ENCODE assay signal across 8 cellular contexts in the genomic region with DNA sequence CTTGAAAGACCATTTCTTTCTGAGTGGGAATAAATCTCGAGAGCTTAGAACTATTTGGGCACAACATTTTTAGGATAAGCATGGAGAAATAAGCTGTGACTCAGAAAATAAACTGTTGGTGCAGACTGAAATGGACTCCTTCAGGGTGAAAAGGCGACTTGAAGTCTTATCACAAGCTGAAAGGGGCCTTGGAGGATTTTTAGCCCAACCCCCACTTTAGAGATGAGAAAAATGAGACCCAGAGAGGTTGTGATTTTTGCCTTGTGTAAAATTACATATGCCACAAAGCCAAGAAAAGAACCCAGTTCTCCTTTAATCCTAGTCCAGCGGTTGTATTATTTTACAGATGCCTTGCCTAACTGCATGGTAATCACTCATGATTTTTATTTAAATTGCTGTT. TPM values are rescaled to one million over a fixed set of nuclear protein-coding genes. Genes with fewer than 3 reads are reported as not detected.
A peak's percentile ranks its signal among the peaks of the same experiment; 100 is the strongest.
DNase-seq lines count a peak whose midpoint lies in the region; ATAC-seq, FAIRE-seq and TF ChIP-seq lines count a peak whose summit lies in the region.

No MANE protein-coding gene starts in this region.

- peak overlapping the region; percentile 89 for H3K27ac Mint-ChIP-seq in activated CD4-positive, alpha-beta T cell treated with anti-CD3 and anti-CD28 coated beads, Interleukin-2, amount 10 ng/mL, durations not matched to agents 7 days and 5 days

- no peak for ATAC-seq in HG02763 (IDR thresholded peaks at IDR 0.05; ENCODE audit: unreplicated experiment)

- H3K9ac ChIP-seq in SU-DHL-6 (ENCODE audit: low read length) (peak overlapping the region; percentile 96), fibroblast of lung (ENCODE audit: insufficient read depth, low read length) (peak overlapping the region; percentile 93)

- no peaks in the 10 kb centered on the region for H3K9me3 Mint-ChIP-seq in activated CD4-positive, alpha-beta T cell treated with anti-CD3 and anti-CD28 coated beads, Interleukin-2, amount 10 ng/mL, durations not matched to agents 7 days and 5 days

- H3K36me3 ChIP-seq in SU-DHL-6 (ENCODE audit: low read length), result peaks cover 6% of the 10 kb centered on the region; the same call in 1 of the 2 replicates
- no peaks in the 10 kb centered on the region for H3K36me3 ChIP-seq in fibroblast of lung (ENCODE audit: control insufficient read depth, insufficient read depth, low read length)

- peaks cover 9% of the 10 kb centered on the region; the same call in 1 of the 2 replicates for H3F3A ChIP-seq in SU-DHL-6 (ENCODE audit: insufficient read depth)

- H3K9me3 ChIP-seq in SU-DHL-6 (ENCODE audit: insufficient read depth, low read length) (no peaks in the 10 kb centered on the region), fibroblast of lung (ENCODE audit: control insufficient read depth, insufficient read depth, low read depth, low read length) (no peaks in the 10 kb centered on the region)

- TF ChIP-seq CTCF in SU-DHL-6 (IDR thresholded peaks at IDR 0.05; ENCODE audit: insufficient read depth, low read length, poor library complexity, severe bottlenecking), result no peak
- no peak for TF ChIP-seq CTCF in fibroblast of lung (conservative IDR thresholded peaks at IDR 0.05 in 1 of 2, IDR thresholded peaks at IDR 0.05 in 1 of 2; ENCODE audit: low read depth in 1 of 2, low read length in 2 of 2)

- peak overlapping the region; percentile 87 for H3K4me3 Mint-ChIP-seq in activated CD4-positive, alpha-beta T cell treated with anti-CD3 and anti-CD28 coated beads, Interleukin-2, amount 10 ng/mL, durations not matched to agents 7 days and 5 days

- TF ChIP-seq POLR2A in GM12892 (IDR thresholded peaks at IDR 0.05; ENCODE audit: low read depth, low read length), result no peak

- no peak overlapping the region for H2AFZ ChIP-seq in SU-DHL-6 (ENCODE audit: low read depth, low read length, severe bottlenecking)
- H2AFZ ChIP-seq in fibroblast of lung (ENCODE audit: low read length), result no peak overlapping the region

- H3K4me3 ChIP-seq in SU-DHL-6 (ENCODE audit: insufficient read depth, low read length, poor library complexity, severe bottlenecking) (peak overlapping the region; percentile 97), fibroblast of lung (replicated peaks in 1 of 4; ENCODE audit: control extremely low read depth in 1 of 4, insufficient read depth in 1 of 4, low read depth in 3 of 4, low read length in 4 of 4) (peak overlapping the region; percentile 69 to 92 (median 80)), skeletal muscle cell (ENCODE audit: low read depth, low read length) (peak overlapping the region; percentile 64)

- H3K79me2 ChIP-seq in SU-DHL-6 (ENCODE audit: insufficient read depth, low read length), result peaks cover 63% of the 10 kb centered on the region
- peaks cover 56% of the 10 kb centered on the region for H3K79me2 ChIP-seq in fibroblast of lung (ENCODE audit: control insufficient read depth, insufficient read depth, low read length)

- H4K20me1 ChIP-seq in SU-DHL-6 (ENCODE audit: low read depth, low read length), result 0 out of 2 replicates have a peak, but pooled peaks cover 4% of the 10 kb centered on the region
- no peaks in the 10 kb centered on the region for H4K20me1 ChIP-seq in fibroblast of lung (ENCODE audit: control insufficient read depth, extremely low read depth, insufficient read depth, low read length)

- H3K4me1 Mint-ChIP-seq in activated CD4-positive, alpha-beta T cell treated with anti-CD3 and anti-CD28 coated beads, Interleukin-2, amount 10 ng/mL, durations not matched to agents 7 days and 5 days, result peaks cover 55% of the 10 kb centered on the region

- H3K4me1 ChIP-seq in fibroblast of lung (ENCODE audit: control insufficient read depth, extremely low read depth, insufficient read depth, low read length), result peaks cover 4% of the 10 kb centered on the region

- POLR2A ChIA-PET in activated CD4-positive, alpha-beta T cell treated with anti-CD3 and anti-CD28 coated beads, Interleukin-2, amount 10 ng/mL, durations not matched to agents 7 days and 5 days (lab: Charles Lee), result interaction anchor here (0.6 to 0.7 kb wide), 2 partner anchors 32 to 108 kb away, joined by 3 to 4 read pairs; no protein-coding TSS in a partner anchor

- no peaks in the 10 kb centered on the region for H3K9me2 ChIP-seq in SU-DHL-6 (replicated peaks; ENCODE audit: insufficient read depth, low read length)

- H3K27me3 ChIP-seq in SU-DHL-6 (ENCODE audit: low read length) (no peaks in the 10 kb centered on the region), fibroblast of lung (ENCODE audit: control insufficient read depth, insufficient read depth, low read length) (no peaks in the 10 kb centered on the region)

- DNase-seq in activated CD4-positive, alpha-beta T cell treated with anti-CD3 and anti-CD28 coated beads, Interleukin-2, amount 10 ng/mL, durations not matched to agents 7 days and 5 days, result no peak
- DNase-seq in activated CD4-positive, alpha-beta T cell treated with anti-CD3 and anti-CD28 coated beads for 48 hours, result no peak
- DNase-seq in fibroblast of lung (ENCODE audit: low read depth in 2 of 2) (peak; percentile 44 to 61), skeletal muscle cell (ENCODE audit: low read depth) (no peak), GM12892 (ENCODE audit: insufficient read length) (no peak), putamen (ENCODE audit: low spot score) (no peak)

- H3K4me2 ChIP-seq in SU-DHL-6 (ENCODE audit: low read depth, low read length, poor library complexity, severe bottlenecking), result peak overlapping the region; percentile 99
- H3K4me2 ChIP-seq in fibroblast of lung (ENCODE audit: extremely low read depth, insufficient read depth, low read length), result peak overlapping the region; percentile 90

- H3K27ac ChIP-seq in SU-DHL-6 (ENCODE audit: low read depth, low read length) (peak overlapping the region; percentile 90), fibroblast of lung (ENCODE audit: insufficient read depth, low read length) (peak overlapping the region; percentile 86)

- no peaks in the 10 kb centered on the region for H3K27me3 Mint-ChIP-seq in activated CD4-positive, alpha-beta T cell treated with anti-CD3 and anti-CD28 coated beads, Interleukin-2, amount 10 ng/mL, durations not matched to agents 7 days and 5 days

- peaks cover 25% of the 10 kb centered on the region for H3K36me3 Mint-ChIP-seq in activated CD4-positive, alpha-beta T cell treated with anti-CD3 and anti-CD28 coated beads, Interleukin-2, amount 10 ng/mL, durations not matched to agents 7 days and 5 days (ENCODE audit: low read depth)

- FAIRE-seq in GM12892 (lab: Jason Lieb, UNC), result no peak

- CTCF ChIA-PET in activated CD4-positive, alpha-beta T cell treated with anti-CD3 and anti-CD28 coated beads, Interleukin-2, amount 10 ng/mL, durations not matched to agents 7 days and 5 days (lab: Charles Lee), result interaction anchor here (0.9 to 3.7 kb wide), 5 partner anchors 10 to 647 kb away, joined by 3 to 11 read pairs (median 3); a partner anchor contains a TSS

RNA-seq across cellular contexts. Expression of a gene that starts 1.5 kb away (rescaled TPM):
- total RNA-seq in activated CD4-positive, alpha-beta T cell treated with anti-CD3 and anti-CD28 coated beads, Interleukin-2, amount 10 ng/mL, durations not matched to agents 7 days and 5 days, result 100 to 1,000 TPM; 106 to 113 TPM
- 24.7 and 55.8 TPM in 2 replicates for total RNA-seq in fibroblast of lung
- polyA plus RNA-seq in fibroblast of lung, result 243 and 257 TPM in 2 replicates
- polyA plus RNA-seq in fibroblast of lung (2012), result 142 and 165 TPM in 2 replicates
- polyA minus RNA-seq in fibroblast of lung (ENCODE audit: low replicate concordance), result 36.0 and 44.8 TPM in 2 replicates
- 95.6 TPM for polyA plus RNA-seq in GM12892 (2012; ENCODE audit: missing spikeins)

Comparison
In these comparisons a context has a peak if more than half of its experiments do, and no peak if none do; other contexts are left out.
1. DNase-seq: peak in fibroblast of lung (2 of 2); none in activated CD4-positive, alpha-beta T cell treated with anti-CD3 and anti-CD28 coated beads, Interleukin-2, amount 10 ng/mL, durations not matched to agents 7 days and 5 days (single experiment), activated CD4-positive, alpha-beta T cell treated with anti-CD3 and anti-CD28 coated beads for 48 hours (single experiment), skeletal muscle cell (single experiment), GM12892 (single experiment) and putamen (single experiment).
2. Peak in every context shown above with its lines, with median percentiles within 50 percentile points of each other: H3K4me3 ChIP-seq.